1 cellular context compared by ENCODE assay signal in genomic region chr2:108719149-108720044, GRCh38.
TF ChIP-seq lines count a peak whose summit lies in the region.

Gene RANBP2, plus strand, starts transcription at chr2:108719482. Its CDS starts 125 bp downstream, at chr2:108719607.

TF ChIP-seq in HepG2, 621 proteins besides CTCF, POLR2A, EP300 and RAD21 (continued from another document and continues in another):
- TF ChIP-seq, protein P1, sequence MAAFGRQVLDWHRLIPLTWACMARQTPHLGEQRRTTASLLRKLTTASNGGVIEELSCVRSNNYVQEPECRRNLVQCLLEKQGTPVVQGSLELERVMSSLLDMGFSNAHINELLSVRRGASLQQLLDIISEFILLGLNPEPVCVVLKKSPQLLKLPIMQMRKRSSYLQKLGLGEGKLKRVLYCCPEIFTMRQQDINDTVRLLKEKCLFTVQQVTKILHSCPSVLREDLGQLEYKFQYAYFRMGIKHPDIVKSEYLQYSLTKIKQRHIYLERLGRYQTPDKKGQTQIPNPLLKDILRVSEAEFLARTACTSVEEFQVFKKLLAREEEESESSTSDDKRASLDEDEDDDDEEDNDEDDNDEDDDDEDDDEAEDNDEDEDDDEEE (CRISPR knock-in tag; IDR thresholded peaks at IDR 0.05) = peak; percentile 84
- TF ChIP-seq SP4 (CRISPR knock-in tag; IDR thresholded peaks at IDR 0.05) = peak; percentile 90
- TF ChIP-seq CREM (IDR thresholded peaks at IDR 0.05) = peak; percentile 99
- TF ChIP-seq CREM (CRISPR knock-in tag; IDR thresholded peaks at IDR 0.05) = peak; percentile 98
- TF ChIP-seq STAT5B (CRISPR knock-in tag; IDR thresholded peaks at IDR 0.05) = peak; percentile 97
- peak; percentile 99 for TF ChIP-seq RNF2 (conservative IDR thresholded peaks at IDR 0.05; ENCODE audit: low read depth)
- TF ChIP-seq, protein P2, sequence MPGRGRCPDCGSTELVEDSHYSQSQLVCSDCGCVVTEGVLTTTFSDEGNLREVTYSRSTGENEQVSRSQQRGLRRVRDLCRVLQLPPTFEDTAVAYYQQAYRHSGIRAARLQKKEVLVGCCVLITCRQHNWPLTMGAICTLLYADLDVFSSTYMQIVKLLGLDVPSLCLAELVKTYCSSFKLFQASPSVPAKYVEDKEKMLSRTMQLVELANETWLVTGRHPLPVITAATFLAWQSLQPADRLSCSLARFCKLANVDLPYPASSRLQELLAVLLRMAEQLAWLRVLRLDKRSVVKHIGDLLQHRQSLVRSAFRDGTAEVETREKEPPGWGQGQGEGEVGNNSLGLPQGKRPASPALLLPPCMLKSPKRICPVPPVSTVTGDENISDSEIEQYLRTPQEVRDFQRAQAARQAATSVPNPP (CRISPR knock-in tag; IDR thresholded peaks at IDR 0.05) = peak; percentile 99
- TF ChIP-seq ZNF607 (CRISPR knock-in tag; IDR thresholded peaks at IDR 0.05; ENCODE audit: borderline replicate concordance) = peak; percentile 98
- TF ChIP-seq, protein P3, sequence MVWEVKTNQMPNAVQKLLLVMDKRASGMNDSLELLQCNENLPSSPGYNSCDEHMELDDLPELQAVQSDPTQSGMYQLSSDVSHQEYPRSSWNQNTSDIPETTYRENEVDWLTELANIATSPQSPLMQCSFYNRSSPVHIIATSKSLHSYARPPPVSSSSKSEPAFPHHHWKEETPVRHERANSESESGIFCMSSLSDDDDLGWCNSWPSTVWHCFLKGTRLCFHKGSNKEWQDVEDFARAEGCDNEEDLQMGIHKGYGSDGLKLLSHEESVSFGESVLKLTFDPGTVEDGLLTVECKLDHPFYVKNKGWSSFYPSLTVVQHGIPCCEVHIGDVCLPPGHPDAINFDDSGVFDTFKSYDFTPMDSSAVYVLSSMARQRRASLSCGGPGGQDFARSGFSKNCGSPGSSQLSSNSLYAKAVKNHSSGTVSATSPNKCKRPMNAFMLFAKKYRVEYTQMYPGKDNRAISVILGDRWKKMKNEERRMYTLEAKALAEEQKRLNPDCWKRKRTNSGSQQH (CRISPR knock-in tag; IDR thresholded peaks at IDR 0.05; ENCODE audit: low read depth) = peak; percentile 92
- TF ChIP-seq GABPA (IDR thresholded peaks at IDR 0.05; ENCODE audit: low read depth, low read length) = no peak
- peak; percentile 67 for TF ChIP-seq GABPA (CRISPR knock-in tag; IDR thresholded peaks at IDR 0.05; ENCODE audit: low read depth)
- peak; percentile 97 for TF ChIP-seq BCL3 (CRISPR knock-in tag; IDR thresholded peaks at IDR 0.05)
- peak in 1 of 2 experiments; percentile 95; a peak in 2 of 4 replicates for TF ChIP-seq KLF16 (CRISPR knock-in tag; IDR thresholded peaks at IDR 0.05)
- TF ChIP-seq RXRB (CRISPR knock-in tag; IDR thresholded peaks at IDR 0.05; ENCODE audit: borderline replicate concordance) = peak; percentile 85
- peak; percentile 79; the same call in 1 of the 2 replicates for TF ChIP-seq ZNF710 (CRISPR knock-in tag; IDR thresholded peaks at IDR 0.05; ENCODE audit: borderline replicate concordance)
- TF ChIP-seq ZNF441 (CRISPR knock-in tag; IDR thresholded peaks at IDR 0.05; ENCODE audit: borderline replicate concordance) = no peak; the same call in 1 of the 2 replicates
- peak; percentile 96 for TF ChIP-seq ZNF773 (CRISPR knock-in tag; IDR thresholded peaks at IDR 0.05; ENCODE audit: borderline replicate concordance)
- no peak for TF ChIP-seq PLRG1 (conservative IDR thresholded peaks at IDR 0.05)
- peak; percentile 94 for TF ChIP-seq HMGXB3 (CRISPR knock-in tag; IDR thresholded peaks at IDR 0.05; ENCODE audit: borderline replicate concordance)
- TF ChIP-seq ZNF335 (CRISPR knock-in tag; IDR thresholded peaks at IDR 0.05) = peak; percentile 98
- peak; percentile 74 for TF ChIP-seq TOE1 (CRISPR knock-in tag; IDR thresholded peaks at IDR 0.05)
- TF ChIP-seq MXD3 (CRISPR knock-in tag; IDR thresholded peaks at IDR 0.05) = peak; percentile 93
- peak; percentile 89; the same call in 1 of the 2 replicates for TF ChIP-seq ZNF576 (CRISPR knock-in tag; IDR thresholded peaks at IDR 0.05)
- TF ChIP-seq SETDB1 (CRISPR knock-in tag; IDR thresholded peaks at IDR 0.05; ENCODE audit: borderline replicate concordance) = no peak
- TF ChIP-seq SP1 (IDR thresholded peaks at IDR 0.05) = no peak
- peak; percentile 93 for TF ChIP-seq SP1 (CRISPR knock-in tag; IDR thresholded peaks at IDR 0.05)
- peak; percentile 96 for TF ChIP-seq TAF15 (IDR thresholded peaks at IDR 0.05; ENCODE audit: low read depth, low read length, poor library complexity, severe bottlenecking)
- TF ChIP-seq, protein P4, sequence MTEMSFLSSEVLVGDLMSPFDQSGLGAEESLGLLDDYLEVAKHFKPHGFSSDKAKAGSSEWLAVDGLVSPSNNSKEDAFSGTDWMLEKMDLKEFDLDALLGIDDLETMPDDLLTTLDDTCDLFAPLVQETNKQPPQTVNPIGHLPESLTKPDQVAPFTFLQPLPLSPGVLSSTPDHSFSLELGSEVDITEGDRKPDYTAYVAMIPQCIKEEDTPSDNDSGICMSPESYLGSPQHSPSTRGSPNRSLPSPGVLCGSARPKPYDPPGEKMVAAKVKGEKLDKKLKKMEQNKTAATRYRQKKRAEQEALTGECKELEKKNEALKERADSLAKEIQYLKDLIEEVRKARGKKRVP (CRISPR knock-in tag; IDR thresholded peaks at IDR 0.05) = peak in 1 of 2 experiments; percentile 84; a peak in 2 of 4 replicates
- TF ChIP-seq RCOR2 (CRISPR knock-in tag; IDR thresholded peaks at IDR 0.05) = peak; percentile 79; the same call in 1 of the 2 replicates
- TF ChIP-seq ZNF562 (CRISPR knock-in tag; IDR thresholded peaks at IDR 0.05; ENCODE audit: borderline replicate concordance) = peak; percentile 79; the same call in 1 of the 2 replicates
- TF ChIP-seq SP2 (CRISPR knock-in tag; IDR thresholded peaks at IDR 0.05) = peak; percentile 62
- no peak for TF ChIP-seq ZNF484 (CRISPR knock-in tag; IDR thresholded peaks at IDR 0.05; ENCODE audit: borderline replicate concordance, low read depth)
- TF ChIP-seq ZNF10 (CRISPR knock-in tag; IDR thresholded peaks at IDR 0.05; ENCODE audit: borderline replicate concordance, low read depth) = no peak; the same call in 1 of the 2 replicates
- peak; percentile 64 for TF ChIP-seq HNF4A (CRISPR knock-in tag; IDR thresholded peaks at IDR 0.05)
- TF ChIP-seq RFX1 (IDR thresholded peaks at IDR 0.05) = no peak
- TF ChIP-seq ZNF543 (CRISPR knock-in tag; IDR thresholded peaks at IDR 0.05) = peak; percentile 88
- TF ChIP-seq ZFP41 (CRISPR knock-in tag; IDR thresholded peaks at IDR 0.05; ENCODE audit: borderline replicate concordance) = peak; percentile 57; the same call in 1 of the 2 replicates
- no peak for TF ChIP-seq TCF12 (IDR thresholded peaks at IDR 0.05)
- TF ChIP-seq TCF12 (CRISPR knock-in tag; IDR thresholded peaks at IDR 0.05) = peak; percentile 68
- peak; percentile 89 for TF ChIP-seq ZSCAN29 (CRISPR knock-in tag; conservative IDR thresholded peaks at IDR 0.05)
- peak; percentile 99 for TF ChIP-seq POGK (CRISPR knock-in tag; conservative IDR thresholded peaks at IDR 0.05)
- peak; percentile 31; the same call in 1 of the 2 replicates for TF ChIP-seq NCOR1 (IDR thresholded peaks at IDR 0.05; ENCODE audit: borderline replicate concordance, low read length)
- TF ChIP-seq, protein P5, sequence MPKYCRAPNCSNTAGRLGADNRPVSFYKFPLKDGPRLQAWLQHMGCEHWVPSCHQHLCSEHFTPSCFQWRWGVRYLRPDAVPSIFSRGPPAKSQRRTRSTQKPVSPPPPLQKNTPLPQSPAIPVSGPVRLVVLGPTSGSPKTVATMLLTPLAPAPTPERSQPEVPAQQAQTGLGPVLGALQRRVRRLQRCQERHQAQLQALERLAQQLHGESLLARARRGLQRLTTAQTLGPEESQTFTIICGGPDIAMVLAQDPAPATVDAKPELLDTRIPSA (CRISPR knock-in tag; IDR thresholded peaks at IDR 0.05; ENCODE audit: borderline replicate concordance) = peak; percentile 99
- TF ChIP-seq, protein P6, sequence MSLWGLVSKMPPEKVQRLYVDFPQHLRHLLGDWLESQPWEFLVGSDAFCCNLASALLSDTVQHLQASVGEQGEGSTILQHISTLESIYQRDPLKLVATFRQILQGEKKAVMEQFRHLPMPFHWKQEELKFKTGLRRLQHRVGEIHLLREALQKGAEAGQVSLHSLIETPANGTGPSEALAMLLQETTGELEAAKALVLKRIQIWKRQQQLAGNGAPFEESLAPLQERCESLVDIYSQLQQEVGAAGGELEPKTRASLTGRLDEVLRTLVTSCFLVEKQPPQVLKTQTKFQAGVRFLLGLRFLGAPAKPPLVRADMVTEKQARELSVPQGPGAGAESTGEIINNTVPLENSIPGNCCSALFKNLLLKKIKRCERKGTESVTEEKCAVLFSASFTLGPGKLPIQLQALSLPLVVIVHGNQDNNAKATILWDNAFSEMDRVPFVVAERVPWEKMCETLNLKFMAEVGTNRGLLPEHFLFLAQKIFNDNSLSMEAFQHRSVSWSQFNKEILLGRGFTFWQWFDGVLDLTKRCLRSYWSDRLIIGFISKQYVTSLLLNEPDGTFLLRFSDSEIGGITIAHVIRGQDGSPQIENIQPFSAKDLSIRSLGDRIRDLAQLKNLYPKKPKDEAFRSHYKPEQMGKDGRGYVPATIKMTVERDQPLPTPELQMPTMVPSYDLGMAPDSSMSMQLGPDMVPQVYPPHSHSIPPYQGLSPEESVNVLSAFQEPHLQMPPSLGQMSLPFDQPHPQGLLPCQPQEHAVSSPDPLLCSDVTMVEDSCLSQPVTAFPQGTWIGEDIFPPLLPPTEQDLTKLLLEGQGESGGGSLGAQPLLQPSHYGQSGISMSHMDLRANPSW (CRISPR knock-in tag; IDR thresholded peaks at IDR 0.05; ENCODE audit: borderline replicate concordance) = peak; percentile 80
- peak; percentile 95 for TF ChIP-seq REXO4 (CRISPR knock-in tag; IDR thresholded peaks at IDR 0.05; ENCODE audit: borderline replicate concordance)
- peak; percentile 49; the same call in 1 of the 2 replicates for TF ChIP-seq ZNF703 (CRISPR knock-in tag; IDR thresholded peaks at IDR 0.05; ENCODE audit: borderline replicate concordance)
- TF ChIP-seq ZNF720 (CRISPR knock-in tag; IDR thresholded peaks at IDR 0.05) = no peak
- no peak for TF ChIP-seq MATR3 (CRISPR knock-in tag; IDR thresholded peaks at IDR 0.05)
